12 cellular contexts compared by ENCODE assay signal in the genomic region with DNA sequence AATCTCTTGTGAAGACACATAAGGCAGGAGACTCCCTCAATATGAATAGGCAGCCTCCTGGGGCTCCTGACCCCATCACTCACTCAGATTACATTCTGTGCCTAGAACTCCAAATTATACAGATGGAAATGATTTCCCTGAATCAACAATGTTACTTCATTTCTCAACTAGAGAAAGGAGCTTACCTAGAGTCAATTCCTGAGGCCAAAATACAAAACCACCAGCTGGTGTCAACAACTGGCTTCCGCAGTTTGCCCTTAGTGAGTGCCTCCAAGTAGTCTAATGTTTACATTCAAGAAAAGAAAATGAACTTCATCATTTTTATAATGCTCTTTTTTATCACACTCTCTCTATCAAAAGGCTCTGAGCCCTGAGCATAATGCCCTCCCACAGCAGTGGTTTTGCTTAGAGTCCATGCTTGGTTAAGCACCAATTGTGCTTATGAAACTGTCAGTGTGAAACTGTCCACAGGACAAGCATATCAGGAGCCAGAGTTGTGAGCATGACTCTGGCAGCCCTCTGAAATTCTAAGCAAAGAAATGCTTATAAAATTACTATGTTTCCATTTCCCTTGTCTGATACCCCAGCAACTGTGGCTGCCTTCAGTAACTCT.
DNase-seq lines count a peak whose midpoint lies in the region; ATAC-seq lines count a peak whose summit lies in the region.
"Had no signal": no experiment of that assay in that cellular context is flagged by ENCODE, and none has a peak within 500 bp of the region (broad histone marks: within the 10 kb centered on the region; RNA-seq: fewer than 3 reads in every experiment).

No MANE protein-coding gene starts in this region.

- no peak overlapping the region for H3K4me3 Mint-ChIP-seq in activated T-cell treated with anti-CD3 and anti-CD28 coated beads, Interleukin-2, amount 50 U/mL, for 24 hours
- H3K4me3 Mint-ChIP-seq: activated naive CD8-positive, alpha-beta T cell treated with anti-CD3 and anti-CD28 coated beads, Interleukin-2, amount 10 ng/mL, durations not matched to agents 7 days and 5 days had no signal

- H3K27ac Mint-ChIP-seq in activated T-cell treated with anti-CD3 and anti-CD28 coated beads, Interleukin-2, amount 50 U/mL, for 24 hours = no peak overlapping the region
- H3K27ac Mint-ChIP-seq: activated naive CD8-positive, alpha-beta T cell treated with anti-CD3 and anti-CD28 coated beads, Interleukin-2, amount 10 ng/mL, durations not matched to agents 7 days and 5 days had no signal

- H3K9me3 Mint-ChIP-seq in activated T-cell treated with anti-CD3 and anti-CD28 coated beads, Interleukin-2, amount 50 U/mL, for 24 hours = peaks cover 2% of the 10 kb centered on the region

- H3K4me1 Mint-ChIP-seq in activated T-cell treated with anti-CD3 and anti-CD28 coated beads, Interleukin-2, amount 50 U/mL, for 24 hours (ENCODE audit: low read depth) = no peaks in the 10 kb centered on the region
- H3K4me1 Mint-ChIP-seq: activated naive CD8-positive, alpha-beta T cell treated with anti-CD3 and anti-CD28 coated beads, Interleukin-2, amount 10 ng/mL, durations not matched to agents 7 days and 5 days had no signal

- peak; percentile 63 for DNase-seq in renal cortical epithelial cell (ENCODE audit: low read depth)
- DNase-seq in NCI-H1105 (lab: John Stamatoyannopoulos, UW) = no peak
- DNase-seq in activated T-cell treated with anti-CD3 and anti-CD28 coated beads, Interleukin-2, amount 50 U/mL, for 24 hours = no peak
- no peak for DNase-seq in nucleus accumbens (lab: John Stamatoyannopoulos, UW)
- DNase-seq: activated CD4-positive, CD25-positive, alpha-beta regulatory T cell treated with anti-CD3 and anti-CD28 coated beads, Interleukin-2, amount 50 U/mL, for 72 hours; activated naive CD8-positive, alpha-beta T cell treated with anti-CD3 and anti-CD28 coated beads, Interleukin-2, amount 10 ng/mL, durations not matched to agents 7 days and 5 days; DND-41; dorsolateral prefrontal cortex had no signal

- ATAC-seq in GM19043 (IDR thresholded peaks at IDR 0.05; ENCODE audit: low read depth, unreplicated experiment) (peak; percentile 100), GM21825 (IDR thresholded peaks at IDR 0.05; ENCODE audit: unreplicated experiment) (peak; percentile 100), HG03378 (IDR thresholded peaks at IDR 0.05; ENCODE audit: unreplicated experiment) (peak; percentile 100)
- ATAC-seq: HCT116 had no signal

- H3K27me3 Mint-ChIP-seq in activated T-cell treated with anti-CD3 and anti-CD28 coated beads, Interleukin-2, amount 50 U/mL, for 24 hours = peaks cover 10% of the 10 kb centered on the region

- H3K36me3 Mint-ChIP-seq in activated T-cell treated with anti-CD3 and anti-CD28 coated beads, Interleukin-2, amount 50 U/mL, for 24 hours (ENCODE audit: low read depth) = no peaks in the 10 kb centered on the region
- H3K36me3 Mint-ChIP-seq: activated naive CD8-positive, alpha-beta T cell treated with anti-CD3 and anti-CD28 coated beads, Interleukin-2, amount 10 ng/mL, durations not matched to agents 7 days and 5 days had no signal
